8 cellular contexts compared by ENCODE assay signal in the genomic region with DNA sequence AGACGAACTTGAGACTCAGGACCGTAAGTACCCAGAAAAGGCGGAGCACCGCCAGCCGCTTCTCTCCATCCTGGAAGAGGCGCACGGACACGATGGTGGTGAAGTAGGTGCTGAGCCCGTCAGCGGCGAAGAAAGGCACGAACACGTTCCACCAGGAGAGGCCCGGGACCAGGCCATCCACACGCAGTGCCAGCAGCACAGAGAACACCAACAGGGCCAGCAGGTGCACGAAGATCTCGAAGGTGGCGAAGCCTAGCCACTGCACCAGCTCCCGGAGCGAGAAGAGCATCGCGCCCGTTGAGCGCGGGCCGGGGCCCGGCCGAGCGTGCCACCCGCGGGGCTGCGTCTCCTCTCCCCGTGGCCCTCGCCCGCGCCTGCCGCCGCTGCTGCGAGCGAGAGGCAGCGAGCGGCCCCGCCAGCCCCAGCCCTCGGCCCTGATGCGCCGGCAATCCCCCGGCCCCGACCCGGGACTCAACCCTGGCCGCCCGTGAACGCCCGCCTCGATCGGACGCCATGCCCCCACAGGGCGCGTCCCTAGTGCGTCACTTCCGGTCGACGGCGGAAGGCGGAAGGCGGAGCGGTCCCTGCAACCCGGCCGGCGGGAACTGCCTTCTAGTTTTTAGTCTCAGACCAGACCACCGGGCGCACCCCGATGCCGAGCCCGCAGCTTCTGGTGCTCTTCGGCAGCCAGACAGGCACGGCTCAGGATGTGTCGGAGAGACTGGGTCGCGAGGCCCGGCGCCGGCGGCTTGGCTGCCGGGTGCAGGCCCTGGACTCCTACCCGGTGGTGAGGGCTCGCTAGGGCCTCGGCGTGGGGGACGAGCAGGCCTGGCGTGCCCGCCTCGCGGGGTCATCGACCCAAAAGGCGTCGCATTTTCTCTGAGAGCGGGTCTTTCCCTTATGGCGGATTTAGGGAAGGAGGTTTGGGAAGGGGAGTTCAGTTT. TPM values are rescaled to one million over a fixed set of nuclear protein-coding genes. Genes with fewer than 3 reads are reported as not detected.
DNase-seq lines count a peak whose midpoint lies in the region; ATAC-seq and TF ChIP-seq lines count a peak whose summit lies in the region.

Gene NDOR1 (plus strand): TSS at position 575 of the 944 bp plus-strand sequence. CDS start 78 bp downstream, at position 653.
A gene with protein sequence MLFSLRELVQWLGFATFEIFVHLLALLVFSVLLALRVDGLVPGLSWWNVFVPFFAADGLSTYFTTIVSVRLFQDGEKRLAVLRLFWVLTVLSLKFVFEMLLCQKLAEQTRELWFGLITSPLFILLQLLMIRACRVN (minus strand): TSS at position 523 of the 944 bp plus-strand sequence. CDS start 234 bp downstream, at position 289.

- WGBS in smooth muscle cell (ENCODE audit: low lambda C conversion rate), result under 1% methylated on average over 96 of the region's 98 CpGs

- no peaks in the 10 kb centered on the region for H3F3A ChIP-seq in smooth muscle cell (ENCODE audit: low read depth)

- H3K79me2 ChIP-seq in smooth muscle cell (ENCODE audit: low read depth), result peaks cover 46% of the 10 kb centered on the region

- H3K4me3 ChIP-seq in GM12875 (ENCODE audit: low read depth, low read length) (peak within 1 kb of the TSS; percentile 83), smooth muscle cell (peak within 1 kb of the TSS; percentile 98)

- no peaks in the 10 kb centered on the region for H3K36me3 ChIP-seq in smooth muscle cell (ENCODE audit: low read depth)

- H3K27me3 ChIP-seq in smooth muscle cell (ENCODE audit: low read depth), result no peaks in the 10 kb centered on the region

- ATAC-seq in HG03045 (IDR thresholded peaks at IDR 0.05; ENCODE audit: unreplicated experiment), result peak; percentile 44
- peak; percentile 45 to 61 for ATAC-seq in activated CD4-positive, CD25-positive, alpha-beta regulatory T cell treated with anti-CD3 and anti-CD28 coated beads, Interleukin-2, amount 50 U/mL, for 24 hours
- ATAC-seq in GM19452 (IDR thresholded peaks at IDR 0.05; ENCODE audit: unreplicated experiment), result no peak

- TF ChIP-seq CTCF in GM12875 (IDR thresholded peaks at IDR 0.05; ENCODE audit: borderline replicate concordance, insufficient read depth, low read depth, low read length) (no peak), smooth muscle cell (IDR thresholded peaks at IDR 0.05; ENCODE audit: borderline replicate concordance, insufficient read depth, poor library complexity, severe bottlenecking) (no peak)

- H3K27ac ChIP-seq in smooth muscle cell (ENCODE audit: low read depth), result peak within 1 kb of the TSS; percentile 66

- DNase-seq in NCI-H446 (lab: John Stamatoyannopoulos, UW) (peak; percentile 33 to 73), inferior parietal cortex (ENCODE audit: extremely low spot score) (peak; percentile 96), smooth muscle cell (lab: John Stamatoyannopoulos, UW; ENCODE audit: unreplicated experiment) (peak; percentile 76)
- peak; percentile 89 for DNase-seq in central memory CD4-positive, alpha-beta T cell

- H3K9ac ChIP-seq in smooth muscle cell (ENCODE audit: low read depth), result peak within 1 kb of the TSS; percentile 94

- peak within 1 kb of the TSS; percentile 75 for H2AFZ ChIP-seq in smooth muscle cell (ENCODE audit: low read depth)

- H3K4me1 ChIP-seq in smooth muscle cell (ENCODE audit: low read depth), result peaks cover 23% of the 10 kb centered on the region

- H3K9me3 ChIP-seq in smooth muscle cell (replicated peaks; ENCODE audit: low read depth), result no peaks in the 10 kb centered on the region

- peak within 1 kb of the TSS; percentile 98 for H3K4me2 ChIP-seq in smooth muscle cell

- no peaks in the 10 kb centered on the region for H4K20me1 ChIP-seq in smooth muscle cell (ENCODE audit: low read depth)

RNA-seq across cellular contexts. Expression of gene NDOR1, which starts in this region (rescaled TPM):
- total RNA-seq in smooth muscle cell, result 3.2 and 6.5 TPM in 2 replicates
- 7.7 and 12.5 TPM in 2 replicates for polyA plus RNA-seq in smooth muscle cell

RNA-seq across cellular contexts. Expression of the second gene that starts in this region (rescaled TPM):
- 30.2 and 31.0 TPM in 2 replicates for total RNA-seq in smooth muscle cell
- 53.0 and 55.1 TPM in 2 replicates for polyA plus RNA-seq in smooth muscle cell
